8 cellular contexts compared by ENCODE assay signal in the genomic region with DNA sequence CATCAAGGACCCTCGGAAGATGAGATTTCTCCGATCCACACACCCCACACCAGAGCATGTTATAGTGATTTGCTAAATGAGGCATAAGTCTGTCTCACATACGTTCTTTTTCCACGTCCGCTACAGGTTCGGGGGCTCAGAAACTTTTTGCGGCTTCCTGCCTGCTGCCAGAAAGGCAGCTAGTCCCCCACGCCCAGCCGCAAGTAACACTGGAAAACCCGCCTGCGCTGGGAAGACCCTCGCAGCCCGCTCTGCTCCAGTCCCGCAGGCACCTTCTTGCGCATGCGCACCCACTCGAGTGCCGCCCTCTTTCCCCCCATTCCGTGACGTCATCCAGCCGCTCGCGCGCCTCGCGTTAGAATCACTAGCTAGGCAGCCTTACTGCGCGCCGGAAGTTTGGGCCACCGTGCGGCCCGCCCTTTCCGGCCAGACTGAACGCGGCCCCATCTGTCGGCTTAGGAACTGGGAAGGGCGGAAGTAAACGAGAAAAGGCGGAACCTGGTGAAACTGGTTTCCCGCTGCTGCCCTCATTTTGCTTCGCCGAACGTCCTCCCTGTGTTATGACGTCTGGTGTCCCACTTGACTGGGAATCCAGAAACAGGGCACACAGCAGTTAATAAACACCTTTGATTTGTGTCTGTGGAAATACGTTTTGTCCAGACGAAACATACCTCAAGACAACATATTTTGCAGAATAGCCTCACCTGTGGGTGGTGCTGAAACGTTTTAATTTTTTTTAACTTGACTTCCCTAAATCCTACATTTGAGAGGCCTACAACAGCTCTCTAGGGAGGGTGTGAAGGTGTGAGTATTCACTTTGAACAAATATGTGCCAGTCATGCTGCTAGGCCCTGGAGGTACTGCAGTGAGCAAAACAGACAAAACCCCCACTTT. TPM values are rescaled to one million over a fixed set of nuclear protein-coding genes. Genes with fewer than 3 reads are reported as not detected.
DNase-seq lines count a peak whose midpoint lies in the region; ATAC-seq, FAIRE-seq and TF ChIP-seq lines count a peak whose summit lies in the region.

A gene (minus strand): TSS at position 284 of the 894 bp plus-strand sequence. CDS start 925 bp downstream, outside the sequence.

- H3K27me3 ChIP-seq in adipocyte (replicated peaks; ENCODE audit: control insufficient read depth, insufficient read depth, low read length) (peaks cover 17% of the 10 kb centered on the region), cardiac muscle cell (peaks cover 38% of the 10 kb centered on the region), pancreas (no peaks in the 10 kb centered on the region), tibial artery (no peaks in the 10 kb centered on the region)

- H3K4me3 ChIP-seq in adipocyte (ENCODE audit: low read length) (peak within 1 kb of the TSS; percentile 98), cardiac muscle cell (peak within 1 kb of the TSS; percentile 54), pancreas (peak within 1 kb of the TSS; percentile 50 to 62 (median 57)), tibial artery (peak within 1 kb of the TSS; percentile 54 to 79)

- peak; percentile 87 for TF ChIP-seq POLR2A in GM12891 (IDR thresholded peaks at IDR 0.05; ENCODE audit: low read depth, low read length)

- H3K9ac ChIP-seq in adipocyte (ENCODE audit: low read length): peak within 1 kb of the TSS; percentile 97

- H3K9me3 ChIP-seq in adipocyte (ENCODE audit: control insufficient read depth, low read length) (no peaks in the 10 kb centered on the region), cardiac muscle cell (ENCODE audit: low read depth) (no peaks in the 10 kb centered on the region), pancreas (no peaks in the 10 kb centered on the region), tibial artery (no peaks in the 10 kb centered on the region)

- 3 to 4% methylated on average over 47 of the region's 47 CpGs for WGBS in pancreas, 2 donors

- peaks cover 25% of the 10 kb centered on the region for H3K4me1 ChIP-seq in adipocyte (ENCODE audit: control insufficient read depth, insufficient read depth, low read length)
- peaks cover 12% of the 10 kb centered on the region for H3K4me1 ChIP-seq in cardiac muscle cell (ENCODE audit: low read depth)
- peaks cover 14 to 28% (median 23%) of the 10 kb centered on the region in 3 donors for H3K4me1 ChIP-seq in pancreas
- peaks cover 0 to 29% (median 20%) of the 10 kb centered on the region in 4 donors for H3K4me1 ChIP-seq in tibial artery

- DNase-seq in GM12891 (ENCODE audit: insufficient read length, low spot score) (peak; percentile 79), NCI-H1417 treated with DMSO at 0.1 percent for 48 hours (lab: John Stamatoyannopoulos, UW) (peak; percentile 95), SW 1271 (lab: John Stamatoyannopoulos, UW) (peak; percentile 64 to 93), adipocyte (ENCODE audit: low read depth) (peak; percentile 99), cardiac muscle cell (ENCODE audit: low read depth in 1 of 2, low spot score in 1 of 2) (peak; percentile 98 to 99), pancreas (peak; percentile 98 to 100 (median 99)), tibial artery (peak; percentile 98 to 99)

- peak; percentile 100 for FAIRE-seq in GM12891 (lab: Jason Lieb, UNC)
- FAIRE-seq in pancreas (lab: Jason Lieb, UNC): peak; percentile 90

- ATAC-seq in HG02798 (IDR thresholded peaks at IDR 0.05; ENCODE audit: poor library complexity, unreplicated experiment) (peak; percentile 99), pancreas (peak; percentile 93 to 98 (median 97))

- H3K27ac ChIP-seq in cardiac muscle cell (peak within 1 kb of the TSS; percentile 86), pancreas (peak within 1 kb of the TSS; percentile 47 to 92 (median 84)), tibial artery (peak within 1 kb of the TSS; percentile 77 to 79)

- no peak for TF ChIP-seq CTCF in cardiac muscle cell (IDR thresholded peaks at IDR 0.05; ENCODE audit: low read depth, low read length)
- no peak for TF ChIP-seq CTCF in pancreas (IDR thresholded peaks at IDR 0.05)
- TF ChIP-seq CTCF in tibial artery (IDR thresholded peaks at IDR 0.05): no peak

- intact Hi-C loops in pancreas (cut with DNase I): no loop called here
- intact Hi-C loops in tibial artery (cut with DNase I; ENCODE audit: low total_unique reads): no loop called here

- H3K36me3 ChIP-seq in adipocyte (ENCODE audit: control insufficient read depth, insufficient read depth, low read length, severe bottlenecking): no peaks in the 10 kb centered on the region
- no peaks in the 10 kb centered on the region for H3K36me3 ChIP-seq in cardiac muscle cell
- peaks cover 0 to 18% (median 2%) of the 10 kb centered on the region in 3 donors for H3K36me3 ChIP-seq in pancreas
- no peaks in the 10 kb centered on the region for H3K36me3 ChIP-seq in tibial artery

TF ChIP-seq in GM12891, 5 proteins besides CTCF, POLR2A, EP300 and RAD21:
- TF ChIP-seq PAX5 (IDR thresholded peaks at IDR 0.05; ENCODE audit: insufficient read depth, low read length, severe bottlenecking) (no peak), POU2F2 (IDR thresholded peaks at IDR 0.05; ENCODE audit: low read depth, low read length) (0 out of 2 replicates have a peak, but pooled peaks have one; percentile 22), POLR2AphosphoS5 (IDR thresholded peaks at IDR 0.05; ENCODE audit: low read depth, low read length) (peak; percentile 88), TAF1 (IDR thresholded peaks at IDR 0.05; ENCODE audit: low read depth, low read length) (peak; percentile 61), SPI1 (IDR thresholded peaks at IDR 0.05; ENCODE audit: low read depth, low read length) (peak; percentile 71)

RNA-seq across cellular contexts. Expression of the gene that starts here (rescaled TPM):
- polyA plus RNA-seq in GM12891 (2012; ENCODE audit: low read depth, missing spikeins): 1.5 TPM
- 2.1 and 3.6 TPM in 2 replicates for total RNA-seq in cardiac muscle cell
- polyA plus RNA-seq in cardiac muscle cell: 2.9 and 4.4 TPM in 2 replicates
- total RNA-seq in pancreas: 1 to 10 TPM in 1 of 6 donors, under 1 TPM in 5; 0.39 to 1.2 (median 0.78) TPM
- under 1 TPM; 0.80 to 0.92 TPM for polyA plus RNA-seq in pancreas

Comparison
In these comparisons a context has a peak if more than half of its experiments do, and no peak if none do; other contexts are left out.
1. Peak in every context shown above with its lines: DNase-seq, ATAC-seq, H3K4me3 ChIP-seq and H3K27ac ChIP-seq.